In the genomic region with DNA sequence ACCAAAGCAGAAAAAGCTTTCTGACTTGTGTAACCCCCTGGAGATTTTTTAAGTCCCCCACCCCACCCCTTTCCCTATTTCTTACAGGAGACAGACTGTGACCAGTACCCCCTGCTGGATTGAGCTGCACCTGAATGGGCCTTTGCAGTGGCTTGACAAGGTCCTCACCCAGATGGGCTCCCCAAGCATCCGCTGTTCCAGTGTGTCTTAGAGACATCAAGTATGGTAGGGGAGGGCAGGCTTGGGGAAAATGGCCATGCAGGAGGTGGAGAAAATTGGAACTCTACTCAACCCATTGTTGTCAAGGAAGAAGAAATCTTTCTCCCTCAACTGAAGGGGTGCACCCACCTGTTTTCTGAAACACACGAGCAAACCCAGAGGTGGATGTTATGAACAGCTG, we compare ENCODE assay signal across 1 cellular context.
TF ChIP-seq lines count a peak whose summit lies in the region.

No MANE protein-coding gene starts in this region.

TF ChIP-seq in HepG2, 621 proteins besides CTCF, POLR2A, EP300 and RAD21 (continued from another document):
- TF ChIP-seq, protein P1, sequence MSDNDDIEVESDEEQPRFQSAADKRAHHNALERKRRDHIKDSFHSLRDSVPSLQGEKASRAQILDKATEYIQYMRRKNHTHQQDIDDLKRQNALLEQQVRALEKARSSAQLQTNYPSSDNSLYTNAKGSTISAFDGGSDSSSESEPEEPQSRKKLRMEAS (IDR thresholded peaks at IDR 0.05), result no peak
- TF ChIP-seq MYC (CRISPR knock-in tag; IDR thresholded peaks at IDR 0.05; ENCODE audit: borderline replicate concordance), result no peak
- TF ChIP-seq SOX5 (CRISPR knock-in tag; IDR thresholded peaks at IDR 0.05; ENCODE audit: borderline replicate concordance), result no peak
- TF ChIP-seq PCBP2 (optimal IDR thresholded peaks at IDR 0.05; ENCODE audit: low read depth, low read length, poor library complexity, severe bottlenecking), result no peak
